8 cellular contexts compared by ENCODE assay signal in the genomic region with DNA sequence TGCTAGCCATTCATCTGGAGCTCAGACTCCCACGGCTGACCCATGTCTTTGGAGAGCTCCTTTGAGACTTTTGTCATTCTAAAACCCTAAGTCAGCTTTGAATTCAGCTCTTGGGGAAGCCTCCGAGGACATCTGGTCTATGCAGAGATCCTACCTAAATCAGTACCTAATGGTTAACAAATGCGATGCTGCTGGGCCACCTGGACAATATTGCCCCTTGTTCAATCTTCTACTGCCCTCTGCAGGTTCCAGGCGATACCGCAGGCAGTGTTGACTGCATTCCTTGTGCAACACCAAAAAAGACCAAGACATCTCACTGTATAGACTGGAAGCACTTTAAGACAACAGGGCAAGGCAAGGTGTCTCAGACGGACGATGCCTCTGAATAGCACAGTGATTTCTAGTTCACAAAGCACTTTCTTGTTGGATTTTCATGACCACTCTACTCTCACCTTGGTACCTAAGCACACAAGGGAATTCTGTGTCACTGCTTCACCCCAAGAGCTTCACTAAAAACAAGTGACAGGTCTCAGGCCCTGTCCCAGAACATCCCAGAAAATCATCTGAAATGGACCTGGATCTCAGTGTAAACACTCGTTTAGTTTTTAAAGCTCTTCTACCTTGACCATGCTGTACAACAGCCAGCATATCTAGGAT.
DNase-seq lines count a peak whose midpoint lies in the region; ATAC-seq and TF ChIP-seq lines count a peak whose summit lies in the region.

No MANE protein-coding gene starts in this region.

- no peaks in the 10 kb centered on the region for H3F3A ChIP-seq in MM.1S (ENCODE audit: insufficient read depth, low read length)

- H3K36me3 ChIP-seq in MM.1S (replicated peaks; ENCODE audit: insufficient read depth, low read length) (no peaks in the 10 kb centered on the region), SK-N-MC (ENCODE audit: insufficient read depth, low read length) (no peaks in the 10 kb centered on the region), psoas muscle (ENCODE audit: insufficient read depth in 1 of 2, low read depth in 1 of 2) (no peaks in the 10 kb centered on the region), vagina (no peaks in the 10 kb centered on the region)

- H3K27ac ChIP-seq in MM.1S (ENCODE audit: low read length) (no peak overlapping the region), SK-N-MC (no peak overlapping the region), psoas muscle (peak overlapping the region; percentile 50), vagina (no peak overlapping the region)

- ATAC-seq in Right ventricle myocardium superior (ENCODE audit: poor library complexity) (peak; percentile 86), psoas muscle (peak; percentile 84 to 95 (median 92))

- H3K9me2 ChIP-seq in MM.1S (replicated peaks; ENCODE audit: insufficient read depth, low read length) = no peaks in the 10 kb centered on the region

- intact Hi-C loops in Right ventricle myocardium superior (cut with DNase I) (loop anchor here (5.0 to 10.0 kb wide), 2 partner anchors 159 to 621 kb away; no protein-coding TSS in a partner anchor), psoas muscle (cut with DNase I) (loop anchor here (2.0 to 10.0 kb wide), 5 partner anchors 96 to 1129 kb away; no protein-coding TSS in a partner anchor), vagina (cut with DNase I) (no loop called here)

- DNase-seq in EL = peak; percentile 80
- DNase-seq in GOT3 (lab: John Stamatoyannopoulos, UW) = peak; percentile 4
- DNase-seq in MM.1S = peak; percentile 85
- peak; percentile 39 for DNase-seq in SK-N-MC (ENCODE audit: low read depth, low spot score)
- DNase-seq in activated naive CD4-positive, alpha-beta T cell treated with anti-CD3 and anti-CD28 coated beads, Interleukin-2, amount 50 U/mL, for 16 hours = peak; percentile 73
- peak; percentile 80 for DNase-seq in Right ventricle myocardium superior
- peak; percentile 70 to 86 for DNase-seq in psoas muscle
- DNase-seq in vagina (ENCODE audit: extremely low spot score in 2 of 2) = no peak

- TF ChIP-seq CTCF in MM.1S (IDR thresholded peaks at IDR 0.05; ENCODE audit: low read length) (peak; percentile 99), psoas muscle (IDR thresholded peaks at IDR 0.05) (peak; percentile 97), vagina (IDR thresholded peaks at IDR 0.05) (peak; percentile 88 to 91 (median 90))

- H3K4me1 ChIP-seq in MM.1S (ENCODE audit: low read length) = 0 out of 2 replicates have a peak, but pooled peaks cover 3% of the 10 kb centered on the region
- peaks cover 5% of the 10 kb centered on the region for H3K4me1 ChIP-seq in psoas muscle
- no peaks in the 10 kb centered on the region for H3K4me1 ChIP-seq in vagina

- no peaks in the 10 kb centered on the region for H3K9me3 ChIP-seq in MM.1S (replicated peaks; ENCODE audit: insufficient read depth, low read length)
- no peaks in the 10 kb centered on the region for H3K9me3 ChIP-seq in SK-N-MC (ENCODE audit: low read depth, low read length)
- no peaks in the 10 kb centered on the region for H3K9me3 ChIP-seq in psoas muscle
- no peaks in the 10 kb centered on the region for H3K9me3 ChIP-seq in vagina

- no peaks in the 10 kb centered on the region for H3K79me2 ChIP-seq in MM.1S (ENCODE audit: low read length)

- no peaks in the 10 kb centered on the region for H4K20me1 ChIP-seq in MM.1S (ENCODE audit: insufficient read depth, low read length)

- no peaks in the 10 kb centered on the region for H3K27me3 ChIP-seq in MM.1S (replicated peaks; ENCODE audit: insufficient read depth, low read length)
- no peaks in the 10 kb centered on the region for H3K27me3 ChIP-seq in psoas muscle (ENCODE audit: insufficient read depth in 3 of 3, low read length in 2 of 3)
- H3K27me3 ChIP-seq in vagina = no peaks in the 10 kb centered on the region

- H3K4me3 ChIP-seq in MM.1S (ENCODE audit: low read length) = no peak overlapping the region
- no peak overlapping the region for H3K4me3 ChIP-seq in SK-N-MC
- no peak overlapping the region for H3K4me3 ChIP-seq in psoas muscle
- no peak overlapping the region for H3K4me3 ChIP-seq in vagina

- H2AFZ ChIP-seq in MM.1S (ENCODE audit: low read length) = no peak overlapping the region

- H3K4me2 ChIP-seq in MM.1S (ENCODE audit: low read depth, low read length) = no peak overlapping the region

- H3K9ac ChIP-seq in MM.1S (ENCODE audit: low read length) = no peak overlapping the region
- H3K9ac ChIP-seq in SK-N-MC (ENCODE audit: insufficient read length) = no peak overlapping the region

- WGBS in psoas muscle, 3 donors = 10 to 12% (median 10%) methylated on average over 8 of the region's 8 CpGs

- TF ChIP-seq POLR2A in vagina (IDR thresholded peaks at IDR 0.05) = no peak

Comparison
In these comparisons a context has a peak if more than half of its experiments do, and no peak if none do; other contexts are left out.
1. DNase-seq: peak in EL (single experiment), GOT3 (single experiment), MM.1S (single experiment), SK-N-MC (single experiment), activated naive CD4-positive, alpha-beta T cell treated with anti-CD3 and anti-CD28 coated beads, Interleukin-2, amount 50 U/mL, for 16 hours (single experiment), Right ventricle myocardium superior (single experiment) and psoas muscle (2 of 2); none in vagina (0 of 2).
2. Peak in every context shown above with its lines, with median percentiles within 50 percentile points of each other: CTCF ChIP-seq.